In genomic region chr6:79450984-79451383, GRCh38 we compare ENCODE assay signal across 18 cellular contexts.
A peak's percentile ranks its signal among the peaks of the same experiment; 100 is the strongest.
DNase-seq lines count a peak whose midpoint lies in the region; ATAC-seq, FAIRE-seq and TF ChIP-seq lines count a peak whose summit lies in the region.
"Had no signal": no experiment of that assay in that cellular context is flagged by ENCODE, and none has a peak within 500 bp of the region (broad histone marks: within the 10 kb centered on the region; RNA-seq: fewer than 3 reads in every experiment).

No MANE protein-coding gene starts in this region.

- H3K14ac ChIP-seq in H1 (ENCODE audit: insufficient read length) = no peak overlapping the region

- TF ChIP-seq RAD21 in HepG2 (CRISPR knock-in tag; IDR thresholded peaks at IDR 0.05) (no peak), H1 (IDR thresholded peaks at IDR 0.05 in 1 of 2, conservative IDR thresholded peaks at IDR 0.05 in 1 of 2; ENCODE audit: low read depth in 2 of 2, low read length in 2 of 2) (no peak)

- H3K4me1 Mint-ChIP-seq in chondrocyte (ENCODE audit: low read depth) = peaks cover 5% of the 10 kb centered on the region
- H3K4me1 Mint-ChIP-seq: CD8-positive, alpha-beta memory T cell had no signal

- peaks cover 1% of the 10 kb centered on the region for H3K9me3 Mint-ChIP-seq in chondrocyte (ENCODE audit: low read depth)
- H3K9me3 Mint-ChIP-seq: CD8-positive, alpha-beta memory T cell; H9 had no signal

- H3K27ac ChIP-seq in HepG2 (ENCODE audit: extremely low read length, insufficient read depth, low read length) (no peak overlapping the region), right lobe of liver (no peak overlapping the region), H1 (ENCODE audit: low read depth, low read length) (no peak overlapping the region), lung (ENCODE audit: low read depth in 1 of 2, low read length in 1 of 2) (no peak overlapping the region)
- H3K27ac ChIP-seq: BLaER1, GM23248 had no signal

- no peak overlapping the region for H4K8ac ChIP-seq in H1 (ENCODE audit: extremely low read depth, insufficient read depth, low read length)

- intact Hi-C loops in HepG2 (cut with micrococcal nuclease; ENCODE audit: unreplicated experiment) (no loop called here), right lobe of liver (cut with DNase I) (no loop called here)

- H3K27me3 Mint-ChIP-seq in chondrocyte (ENCODE audit: low read depth) = peaks cover 2% of the 10 kb centered on the region
- H3K27me3 Mint-ChIP-seq: CD8-positive, alpha-beta memory T cell had no signal

- H4K5ac ChIP-seq in H1 (ENCODE audit: insufficient read length, low read depth, low read length) = no peak overlapping the region

- H3K9ac ChIP-seq in HepG2 (ENCODE audit: insufficient read depth, low read depth, low read length) (no peak overlapping the region), H1 (replicated peaks in 1 of 4; ENCODE audit: extremely low read depth in 1 of 4, low read depth in 3 of 4, low read length in 3 of 4) (no peak overlapping the region)
- H3K9ac ChIP-seq: BLaER1, GM23248 had no signal

- H3K23me2 ChIP-seq in H1 (ENCODE audit: low read depth, low read length) = no peaks in the 10 kb centered on the region

- no peak for DNase-seq in HepG2 (ENCODE audit: low spot score)
- no peak for DNase-seq in right lobe of liver
- DNase-seq in H1 (ENCODE audit: low read depth in 1 of 2, low spot score in 2 of 2) = no peak
- DNase-seq in lung (ENCODE audit: low spot score) = no peak
- no peak for DNase-seq in activated CD4-positive, CD25-positive, alpha-beta regulatory T cell (lab: John Stamatoyannopoulos, UW)
- no peak for DNase-seq in NK-92 treated with Interleukin-12 subunit alpha and Interleukin-12 subunit beta, amount 100 ng/mL, for 24 hours (lab: John Stamatoyannopoulos, UW)
- no peak for DNase-seq in chondrocyte (ENCODE audit: low spot score)
- DNase-seq: 8988T; AML-193; Caco-2; CD8-positive, alpha-beta memory T cell; DMS79 treated with DMSO at 0.1 percent for 48 hours; EL; GM23248; H9 had no signal

- 29% methylated on average over 5 of the region's 7 CpGs for WGBS in HepG2 (ENCODE audit: low lambda C conversion rate)
- WGBS in right lobe of liver (ENCODE audit: insufficient coverage, low coverage, low lambda C conversion rate, missing lambda C conversion rate) = 12% methylated on average over 4 of the region's 7 CpGs
- 87% methylated on average over 7 of the region's 7 CpGs; no CpG with 5 or more reads in 1 of the 2 experiments for WGBS in H1 (ENCODE audit: extremely low coverage in 1 of 2, insufficient coverage in 1 of 2, insufficient read length in 1 of 2, insufficient replicate concordance in 2 of 2, low coverage in 1 of 2, low lambda C conversion rate in 2 of 2, missing lambda C conversion rate in 1 of 2), 2 experiments
- whole genome bisulfite sequencing in lung, 2 donors = 47 to 58% methylated on average over 7 of the region's 7 CpGs

- H2BK20ac ChIP-seq in H1 (ENCODE audit: low read length) = no peak overlapping the region

- POLR2A ChIA-PET in HepG2 (lab: Yijun Ruan, JAX) = no interaction called here
- POLR2A ChIA-PET in H1 (lab: Charles Lee; ENCODE audit: partially characterized antibody) = no interaction called here

- H3K56ac ChIP-seq in H1 (replicated peaks; ENCODE audit: insufficient read length, low read depth, low read length) = no peak overlapping the region

- H4K20me1 ChIP-seq in HepG2 (ENCODE audit: insufficient read depth, low read length) (no peaks in the 10 kb centered on the region), H1 (replicated peaks in 1 of 2; ENCODE audit: control insufficient read depth in 1 of 2, insufficient read depth in 2 of 2, low read length in 2 of 2) (no peaks in the 10 kb centered on the region)
- H4K20me1 ChIP-seq: BLaER1 had no signal

- no peak overlapping the region for H3K4ac ChIP-seq in H1 (replicated peaks; ENCODE audit: insufficient read length, low read depth, low read length)

- H3K4me2 ChIP-seq in HepG2 (ENCODE audit: low read depth, low read length) (no peak overlapping the region; the same call in 1 of the 2 replicates), H1 (ENCODE audit: insufficient read depth in 1 of 2, low read depth in 2 of 2, low read length in 2 of 2) (no peak overlapping the region)
- H3K4me2 ChIP-seq: BLaER1 had no signal

- no peak overlapping the region for H3K4me3 ChIP-seq in HepG2 (replicated peaks in 1 of 3; ENCODE audit: insufficient read depth in 1 of 3, low read depth in 2 of 3, low read length in 3 of 3)
- H3K4me3 ChIP-seq in right lobe of liver = no peak overlapping the region
- no peak overlapping the region for H3K4me3 ChIP-seq in H1 (ENCODE audit: extremely low read depth in 1 of 4, insufficient read depth in 2 of 4, low read depth in 3 of 4, low read length in 4 of 4)
- no peak overlapping the region for H3K4me3 ChIP-seq in lung
- H3K4me3 ChIP-seq: BLaER1, GM23248 had no signal

- H3K36me3 Mint-ChIP-seq in chondrocyte (ENCODE audit: low read depth) = no peaks in the 10 kb centered on the region
- H3K36me3 Mint-ChIP-seq: CD8-positive, alpha-beta memory T cell had no signal

- no peaks in the 10 kb centered on the region for H3K79me2 ChIP-seq in HepG2 (ENCODE audit: insufficient read depth, low read length)
- H3K79me2 ChIP-seq in H1 (ENCODE audit: control insufficient read depth in 1 of 2, insufficient read depth in 2 of 2, low read length in 2 of 2) = no peaks in the 10 kb centered on the region

- FAIRE-seq in HepG2 (lab: Jason Lieb, UNC) (no peak), H1 (lab: Jason Lieb, UNC) (no peak)
- FAIRE-seq: G401.6, GM12891 had no signal

- in situ Hi-C loops in HepG2 (cut with HindIII; ENCODE audit: extremely low pct_ligation_motif_present, low pct_unique_long_range_greater_than_20kb) = no loop called here

- no peak overlapping the region for H2BK15ac ChIP-seq in H1 (ENCODE audit: low read length)

- H2BK120ac ChIP-seq in H1 (replicated peaks; ENCODE audit: low read depth, low read length) = no peak overlapping the region

- H2BK5ac ChIP-seq in H1 (ENCODE audit: low read depth, low read length) = no peak overlapping the region

- no TSS peak for BruUV-seq in HepG2 (replicated peaks; lab: Mats Ljungman, UMichigan)

- H4K91ac ChIP-seq in H1 (replicated peaks; ENCODE audit: insufficient read length, low read length) = no peak overlapping the region

- peak; percentile 56 for ATAC-seq in HepG2
- ATAC-seq in right lobe of liver = no peak
- ATAC-seq in lung (ENCODE audit: insufficient read depth, low FRiP score) = peak; percentile 63

- H3K27me3 ChIP-seq in HepG2 (ENCODE audit: control insufficient read depth in 1 of 2, insufficient read depth in 2 of 2, low read length in 2 of 2) (no peaks in the 10 kb centered on the region), right lobe of liver (no peaks in the 10 kb centered on the region), H1 (replicated peaks in 1 of 4; ENCODE audit: control insufficient read depth in 3 of 4, extremely low read depth in 1 of 4, insufficient read depth in 3 of 4, low read length in 3 of 4) (no peaks in the 10 kb centered on the region), lung (ENCODE audit: control insufficient read depth, insufficient read depth) (no peaks in the 10 kb centered on the region)
- H3K27me3 ChIP-seq: BLaER1 had no signal

- H2AFZ ChIP-seq in HepG2 (ENCODE audit: low read length) = no peak overlapping the region
- H2AFZ ChIP-seq in H1 (ENCODE audit: low read length) = peak overlapping the region; percentile 8; the same call in 1 of the 2 replicates
- H2AFZ ChIP-seq: GM23248 had no signal

- H3K79me1 ChIP-seq in H1 (ENCODE audit: low read depth, low read length) = no peaks in the 10 kb centered on the region

- H3K23ac ChIP-seq in H1 (ENCODE audit: insufficient read length) = no peak overlapping the region

- peaks cover 11% of the 10 kb centered on the region for H3K4me1 ChIP-seq in HepG2 (ENCODE audit: insufficient read depth, low read length)
- H3K4me1 ChIP-seq in right lobe of liver = no peaks in the 10 kb centered on the region
- no peaks in the 10 kb centered on the region for H3K4me1 ChIP-seq in H1 (replicated peaks in 1 of 4; ENCODE audit: control insufficient read depth in 3 of 4, insufficient read depth in 4 of 4, low read length in 3 of 4)
- H3K4me1 ChIP-seq in lung (ENCODE audit: control insufficient read depth in 2 of 2, insufficient read depth in 2 of 2, low read length in 2 of 2) = peaks cover 0 to 2% of the 10 kb centered on the region in 2 donors
- H3K4me1 ChIP-seq: BLaER1 had no signal

- TF ChIP-seq EP300 in HepG2 (IDR thresholded peaks at IDR 0.05; ENCODE audit: low read depth in 2 of 2, low read length in 2 of 2) = no peak
- no peak for TF ChIP-seq EP300 in HepG2 (CRISPR knock-in tag; IDR thresholded peaks at IDR 0.05; ENCODE audit: borderline replicate concordance)
- TF ChIP-seq EP300 in H1 (IDR thresholded peaks at IDR 0.05; ENCODE audit: borderline replicate concordance in 1 of 2, low read depth in 2 of 2, low read length in 2 of 2) = no peak

- H3K36me3 ChIP-seq in HepG2 (replicated peaks in 1 of 2; ENCODE audit: control insufficient read depth in 1 of 2, insufficient read depth in 2 of 2, low read length in 2 of 2) = no peaks in the 10 kb centered on the region
- no peaks in the 10 kb centered on the region for H3K36me3 ChIP-seq in right lobe of liver
- no peaks in the 10 kb centered on the region for H3K36me3 ChIP-seq in H1 (ENCODE audit: control insufficient read depth in 2 of 4, insufficient read depth in 4 of 4, low read length in 3 of 4)
- no peaks in the 10 kb centered on the region for H3K36me3 ChIP-seq in lung (ENCODE audit: control insufficient read depth in 2 of 2, insufficient read depth in 2 of 2, low read length in 2 of 2)
- H3K36me3 ChIP-seq: BLaER1 had no signal

- H3K18ac ChIP-seq in H1 (ENCODE audit: extremely low read depth, low read length) = no peak overlapping the region

- no peak for TF ChIP-seq CTCF in HepG2 (CRISPR knock-in tag; IDR thresholded peaks at IDR 0.05)
- no peak for TF ChIP-seq CTCF in right lobe of liver (IDR thresholded peaks at IDR 0.05)
- TF ChIP-seq CTCF in H1 (IDR thresholded peaks at IDR 0.05; ENCODE audit: control extremely low read depth in 1 of 3, insufficient read depth in 1 of 3, low read depth in 1 of 3, low read length in 3 of 3) = no peak
- TF ChIP-seq CTCF in lung (IDR thresholded peaks at IDR 0.05; ENCODE audit: control extremely low read depth, extremely low read depth) = no peak
- no peak for TF ChIP-seq CTCF in chondrocyte (IDR thresholded peaks at IDR 0.05)

- no peak overlapping the region for H3K4me3 Mint-ChIP-seq in chondrocyte (ENCODE audit: unreplicated experiment)
- H3K4me3 Mint-ChIP-seq: CD8-positive, alpha-beta memory T cell; H9 had no signal

- TF ChIP-seq POLR2A in HepG2 (IDR thresholded peaks at IDR 0.05; ENCODE audit: insufficient read depth in 1 of 2, low read depth in 2 of 2, low read length in 2 of 2) = no peak
- TF ChIP-seq POLR2A in right lobe of liver (IDR thresholded peaks at IDR 0.05) = no peak
- TF ChIP-seq POLR2A in H1 (IDR thresholded peaks at IDR 0.05; ENCODE audit: control extremely low read depth in 1 of 2, low read depth in 2 of 2, low read length in 2 of 2) = no peak

- H2BK12ac ChIP-seq in H1 (ENCODE audit: low read depth, low read length) = no peak overlapping the region; the same call in 1 of the 2 replicates

- H2AK5ac ChIP-seq in H1 (ENCODE audit: low read depth, low read length) = no peak overlapping the region

- no peak overlapping the region for H3K27ac Mint-ChIP-seq in chondrocyte (ENCODE audit: unreplicated experiment)
- H3K27ac Mint-ChIP-seq: CD8-positive, alpha-beta memory T cell had no signal

- H3K9me3 ChIP-seq in HepG2 (ENCODE audit: low read length) (no peaks in the 10 kb centered on the region), right lobe of liver (no peaks in the 10 kb centered on the region), H1 (ENCODE audit: insufficient read depth in 2 of 2, low read depth in 1 of 2, low read length in 1 of 2) (no peaks in the 10 kb centered on the region), lung (ENCODE audit: control insufficient read depth in 2 of 2, insufficient read depth in 1 of 2, low read length in 1 of 2) (no peaks in the 10 kb centered on the region)
- H3K9me3 ChIP-seq: BLaER1, Caco-2 had no signal

- CTCF ChIA-PET in HepG2 (lab: Yijun Ruan, JAX; ENCODE audit: low intra/inter-chr PET ratio, low total read pairs) = no interaction called here
- CTCF ChIA-PET in H1 (lab: Charles Lee; ENCODE audit: partially characterized antibody) = interaction anchor here (0.5 to 2.4 kb wide), 9 partner anchors 11 to 417 kb away, joined by 3 to 9 read pairs (median 4); no protein-coding TSS in a partner anchor

Comparison
In these comparisons a context has a peak if more than half of its experiments do, and no peak if none do; other contexts are left out.
1. ATAC-seq: peak in HepG2 (single experiment) and lung (single experiment); none in right lobe of liver (0 of 4).
2. Of the 41 proteins assayed by ChIP-seq in both HepG2 and H1: peak only in HepG2: none; only in H1: none; in both: MAX; in neither: 40.